12 cellular contexts compared by ENCODE assay signal in genomic region chr7:75711634-75712494, GRCh38. TPM values are rescaled to one million over a fixed set of nuclear protein-coding genes. Genes with fewer than 3 reads are reported as not detected.
A peak's percentile ranks its signal among the peaks of the same experiment; 100 is the strongest.
DNase-seq lines count a peak whose midpoint lies in the region; ATAC-seq, FAIRE-seq and TF ChIP-seq lines count a peak whose summit lies in the region.
"Had no signal": no experiment of that assay in that cellular context is flagged by ENCODE, and none has a peak within 500 bp of the region (broad histone marks: within the 10 kb centered on the region; RNA-seq: fewer than 3 reads in every experiment).

No MANE protein-coding gene starts in this region.

- H2AFZ ChIP-seq in GM12878 (ENCODE audit: control insufficient read depth, low read depth, low read length), result peak overlapping the region; percentile 46

- no TSS peak for BruUV-seq in GM12878 (replicated peaks; lab: Mats Ljungman, UMichigan)

- no peaks in the 10 kb centered on the region for H4K20me1 ChIP-seq in GM12878 (ENCODE audit: control insufficient read depth, insufficient read depth)

- TF ChIP-seq POLR2A in GM12878 (IDR thresholded peaks at IDR 0.05; ENCODE audit: low read depth, low read length), result no peak
- no peak for TF ChIP-seq POLR2A in transverse colon (IDR thresholded peaks at IDR 0.05)

- H3K79me2 ChIP-seq in GM12878 (ENCODE audit: control insufficient read depth, insufficient read depth, low read length), result no peaks in the 10 kb centered on the region

- TF ChIP-seq EP300 in GM12878 (IDR thresholded peaks at IDR 0.05; ENCODE audit: borderline replicate concordance in 1 of 2, control insufficient read depth in 1 of 2, low read depth in 2 of 2, low read length in 2 of 2), result no peak
- no peak for TF ChIP-seq EP300 in transverse colon (IDR thresholded peaks at IDR 0.05; ENCODE audit: low read depth)

- ATAC-seq in GM12878 (no peak), left lung (peak; percentile 83), GM18498 (IDR thresholded peaks at IDR 0.05; ENCODE audit: unreplicated experiment) (no peak)

- H3K36me3 ChIP-seq in GM12878 (ENCODE audit: control insufficient read depth in 2 of 2, insufficient read depth in 2 of 2, low read length in 1 of 2), result no peaks in the 10 kb centered on the region
- no peaks in the 10 kb centered on the region for H3K36me3 ChIP-seq in left lung
- no peaks in the 10 kb centered on the region for H3K36me3 ChIP-seq in transverse colon

- H3K4me3 ChIP-seq in GM12878, result no peak overlapping the region
- H3K4me3 ChIP-seq in left lung, result no peak overlapping the region
- no peak overlapping the region for H3K4me3 ChIP-seq in transverse colon

- RAD21 ChIA-PET in GM12878 (lab: Charles Lee; ENCODE audit: unreplicated experiment), result interaction anchor here (1.0 to 1.5 kb wide), 3 partner anchors 28 to 49 kb away, joined by 3 to 7 read pairs (median 5); no protein-coding TSS in a partner anchor

- no peak for TF ChIP-seq RAD21 in GM12878 (IDR thresholded peaks at IDR 0.05; ENCODE audit: insufficient read depth, low read depth, low read length)

- 58% methylated on average over 10 of the region's 10 CpGs for whole genome bisulfite sequencing in GM12878 (ENCODE audit: insufficient coverage, insufficient replicate concordance, low lambda C conversion rate, missing lambda C conversion rate)
- 40 to 52% methylated on average over 8 to 10 of the region's 10 CpGs for WGBS in transverse colon (ENCODE audit: low coverage in 1 of 2), 2 donors

- intact Hi-C loops in GM12878 (cut with micrococcal nuclease; ENCODE audit: unreplicated experiment), result no loop called here
- intact Hi-C loops in left lung (cut with DNase I), result no loop called here
- intact Hi-C loops in transverse colon (cut with DNase I; ENCODE audit: low total_unique reads), result no loop called here

- no peak for TF ChIP-seq CTCF in GM12878 (IDR thresholded peaks at IDR 0.05 in 2 of 3, conservative IDR thresholded peaks at IDR 0.05 in 1 of 3; ENCODE audit: control insufficient read depth in 2 of 3, extremely low read depth in 1 of 3, insufficient read depth in 1 of 3, low read depth in 3 of 3, low read length in 3 of 3)
- TF ChIP-seq CTCF in left lung (IDR thresholded peaks at IDR 0.05), result no peak
- no peak for TF ChIP-seq CTCF in transverse colon (IDR thresholded peaks at IDR 0.05)

- SMC1A ChIA-PET in GM12878 (lab: Charles Lee; ENCODE audit: uncharacterized antibody, unreplicated experiment), result interaction anchor here (0.6 to 1.6 kb wide), 8 partner anchors 8 to 71 kb away, joined by 3 to 6 read pairs (median 4); no protein-coding TSS in a partner anchor

- 0 out of 2 replicates have a peak overlapping the region, but pooled peaks have one; percentile 4 for H3K9ac ChIP-seq in GM12878 (ENCODE audit: control insufficient read depth, insufficient read depth, low read length)

- H3K27ac ChIP-seq in GM12878 (ENCODE audit: control insufficient read depth, insufficient read depth) (0 out of 2 replicates have a peak overlapping the region, but pooled peaks have one; percentile 4), left lung (peak overlapping the region; percentile 10 to 88), transverse colon (peak overlapping the region; percentile 24 to 49 (median 44))
- H3K27ac ChIP-seq: HL-60 had no signal

- H3K4me1 ChIP-seq in GM12878 (ENCODE audit: control insufficient read depth, insufficient read depth, low read length) (peaks cover 4% of the 10 kb centered on the region), left lung (peaks cover 20 to 27% of the 10 kb centered on the region in 2 donors), transverse colon (peaks cover 0 to 18% (median 0%) of the 10 kb centered on the region in 4 donors)

- peak overlapping the region; percentile 57; the same call in 1 of the 2 replicates for H3K4me2 ChIP-seq in GM12878 (ENCODE audit: control insufficient read depth, insufficient read depth)

- H3K9me3 ChIP-seq in GM12878 (replicated peaks; ENCODE audit: control insufficient read depth, insufficient read depth, low read length) (peaks cover 6% of the 10 kb centered on the region; the same call in 1 of the 3 replicates), left lung (peaks cover 0 to 22% of the 10 kb centered on the region in 2 donors), transverse colon (peaks cover 14 to 18% of the 10 kb centered on the region in 2 donors)

- in situ Hi-C loops in GM12878 (cut with MboI), result no loop called here
- in situ Hi-C loops in transverse colon (cut with MboI; ENCODE audit: low pct_ligation_motif_present in 1 of 4, low pct_unique_long_range_greater_than_20kb in 1 of 4, low sequenced_read_pairs in 3 of 4), result no loop called here

- DNase-seq in NCI-H1694 treated with DMSO at 0.1 percent for 48 hours (lab: John Stamatoyannopoulos, UW) (peak; percentile 9), NCI-H1694 (lab: John Stamatoyannopoulos, UW) (no peak), GM12878 (ENCODE audit: low read depth, low spot score) (no peak), left lung (no peak), transverse colon (no peak), globus pallidus (ENCODE audit: low spot score) (no peak)
- DNase-seq in central memory CD4-positive, alpha-beta T cell, result no peak
- DNase-seq: activated CD4-positive, alpha-beta memory T cell treated with anti-CD3 and anti-CD28 coated beads, Interleukin-2, amount 10 ng/mL, durations not matched to agents 7 days and 5 days; stimulated activated CD4-positive, alpha-beta T cell treated with anti-CD3 and anti-CD28 coated beads, Interleukin-2, amount 100 ng/mL, for 24 hours had no signal

- no peak for FAIRE-seq in GM12878 (lab: Jason Lieb, UNC)
- FAIRE-seq: A204.1 had no signal

- CTCF ChIA-PET in GM12878 (lab: Yijun Ruan, JAX), result interaction anchor here (1.0 to 1.3 kb wide), 2 partner anchors 12 to 51 kb away, joined by 4 read pairs; no protein-coding TSS in a partner anchor

- POLR2A ChIA-PET in GM12878 (lab: Charles Lee), result interaction anchor here (0.5 to 0.6 kb wide), 2 partner anchors 8 to 18 kb away, joined by 3 to 5 read pairs; no protein-coding TSS in a partner anchor

- H3K27me3 ChIP-seq in GM12878 (replicated peaks in 1 of 2; ENCODE audit: control insufficient read depth in 2 of 2, insufficient read depth in 2 of 2, low read length in 1 of 2) (no peaks in the 10 kb centered on the region), left lung (no peaks in the 10 kb centered on the region), transverse colon (no peaks in the 10 kb centered on the region)

TF ChIP-seq in GM12878, 131 proteins besides CTCF, POLR2A, EP300 and RAD21:
- TF ChIP-seq MEF2A (IDR thresholded peaks at IDR 0.05; ENCODE audit: insufficient read depth, low read depth, low read length), result peak; percentile 15; the same call in 1 of the 2 replicates
- peak; percentile 54 for TF ChIP-seq MEF2B (IDR thresholded peaks at IDR 0.05; ENCODE audit: partially characterized antibody, poor library complexity, severe bottlenecking)
- no peak for TF ChIP-seq WRNIP1 (IDR thresholded peaks at IDR 0.05; ENCODE audit: borderline replicate concordance, low read depth, low read length)
- TF ChIP-seq IKZF1 (conservative IDR thresholded peaks at IDR 0.05), result 0 out of 2 replicates have a peak, but pooled peaks have one; percentile 35

RNA-seq across cellular contexts. Expression of gene HIP1, which starts 26.9 kb away (rescaled TPM):
- 7.2 and 8.1 TPM in 2 replicates for total RNA-seq in GM12878 (2013; cell fraction: nucleolus; rRNA removed)
- 4.0 and 5.0 TPM in 2 replicates for total RNA-seq in GM12878 (2014; rRNA removed)
- total RNA-seq in GM12878 (2014; rRNA removed; fragmentation: Illumina TruSeq; extraction: Trizol), result 3.9 and 4.2 TPM in 2 replicates
- 6.6 and 9.7 TPM in 2 replicates for total RNA-seq in GM12878 (2021)
- polyA plus RNA-seq in GM12878 (2011; ENCODE audit: low read depth), result 0.84 TPM
- 1.8 and 2.5 TPM in 2 replicates for polyA plus RNA-seq in GM12878 (2011; rRNA removed)
- 2.4 and 3.0 TPM in 2 replicates for polyA plus RNA-seq in GM12878 (2011; cell fraction: cytosol; rRNA removed)
- 1.5 and 1.9 TPM in 2 replicates for polyA plus RNA-seq in GM12878 (2011; cell fraction: nucleus; rRNA removed)
- polyA plus RNA-seq in GM12878 (2012), result 1.7 and 2.3 TPM in 2 replicates
- polyA plus RNA-seq in GM12878 (2014; fragmentation: Illumina TruSeq; extraction: Trizol), result 5.1 and 6.0 TPM in 2 replicates
- 1 to 10 TPM; 1.2 to 1.5 TPM for polyA plus RNA-seq in GM12878 (2014; fragmentation: Nextera tagmentation; extraction: Ambion mirVana)
- 4.7 and 6.0 TPM in 2 replicates for polyA plus RNA-seq in GM12878 (2014; rRNA removed)
- 1 to 10 TPM; 1.2 to 2.4 TPM for polyA plus RNA-seq in GM12878 (2016; fragmentation: Nextera tagmentation; extraction: Ambion mirVana)
- 5.0 and 5.9 TPM in 2 replicates for polyA minus RNA-seq in GM12878 (2011; rRNA and poly(A)+ RNA removed)
- polyA minus RNA-seq in GM12878 (2011; cell fraction: cytosol; rRNA and poly(A)+ RNA removed), result 1.7 and 2.5 TPM in 2 replicates
- polyA minus RNA-seq in GM12878 (2011; cell fraction: nucleus; rRNA and poly(A)+ RNA removed), result 2.2 and 3.9 TPM in 2 replicates
- total RNA-seq in left lung, result 10 to 100 TPM; 83.8 to 84.2 TPM
- total RNA-seq in transverse colon, result 10 to 100 TPM in 1 of 4 donors, 1 to 10 TPM in 3; 3.7 to 20.1 (median 4.7) TPM

Comparison
In these comparisons a context has a peak if more than half of its experiments do, and no peak if none do; other contexts are left out.
1. RNA of gene HIP1, which starts 26.9 kb away (total RNA-seq): 83.8 to 84.2 TPM in left lung; 3.7 to 20.1 TPM in transverse colon and 3.9 to 9.7 TPM in GM12878; every median in the first group is over 4 times any median in the second.
2. Peak in every context shown above with its lines, with median percentiles within 50 percentile points of each other: H3K27ac ChIP-seq.